ENCODE assay signal across 41 cellular contexts in genomic region chr18:75840131-75840530, GRCh38.
"Had no signal": no experiment of that assay in that cellular context is flagged by ENCODE, and none has a peak within 500 bp of the region (broad histone marks: within the 10 kb centered on the region; RNA-seq: fewer than 3 reads in every experiment).

No MANE protein-coding gene starts in this region.

- H3K4me3 Mint-ChIP-seq: activated naive CD4-positive, alpha-beta T cell treated with anti-CD3 and anti-CD28 coated beads for 36 hours; activated naive CD4-positive, alpha-beta T cell treated with anti-CD3 and anti-CD28 coated beads, Interleukin-2, amount 10 ng/mL, durations not matched to agents 7 days and 5 days; activated naive CD4-positive, alpha-beta T cell treated with anti-CD3 and anti-CD28 coated beads, Interleukin-2, amount 50 U/mL, for 24 hours; activated naive CD8-positive, alpha-beta T cell; activated naive CD8-positive, alpha-beta T cell treated with anti-CD3 and anti-CD28 coated beads for 36 hours; activated naive CD8-positive, alpha-beta T cell treated with anti-CD3 and anti-CD28 coated beads, Interleukin-2, amount 10 ng/mL, durations not matched to agents 7 days and 5 days; activated naive CD8-positive, alpha-beta T cell treated with anti-CD3 and anti-CD28 coated beads, Interleukin-2, amount 50 U/mL, for 24 hours; activated T-cell treated with anti-CD3 and anti-CD28 coated beads, Interleukin-2, amount 50 U/mL, for 24 hours; activated T-cell treated with anti-CD3 and anti-CD28 coated beads, Interleukin-2, amount 50 U/mL, for 4 hours; activated T-cell treated with anti-CD3 and anti-CD28 coated beads, Interleukin-2, amount 50 U/mL, for 72 hours; activated T-helper 1 cell treated with anti-CD3 and anti-CD28 coated beads, Interleukin-12 subunit alpha, Interleukin-12 subunit beta, Interleukin-2, Interleukin-4 antibody, amounts not matched to agents 30 ng/mL and 10 ng/mL and 1 ng/mL, durations not matched to agents 14 hours and 24 hours and 36 hours; activated T-helper 17 cell treated with anti-CD3 and anti-CD28 coated beads, Interleukin-2, amount 50 U/mL, for 72 hours; brain; central memory CD8-positive, alpha-beta T cell had no signal

- H3K27me3 Mint-ChIP-seq: activated naive CD8-positive, alpha-beta T cell treated with anti-CD3 and anti-CD28 coated beads, Interleukin-2, amount 10 ng/mL, durations not matched to agents 7 days and 5 days; central memory CD8-positive, alpha-beta T cell had no signal

- H3K4me3 ChIP-seq: adrenal gland, ascending aorta, body of pancreas, breast epithelium, cardiac muscle cell had no signal

- DNase-seq: activated effector memory CD4-positive, alpha-beta T cell treated with anti-CD3 and anti-CD28 coated beads, Interleukin-2, amount 50 U/mL, for 16 hours; activated effector memory CD4-positive, alpha-beta T cell treated with Interleukin-2 at 50 U/mL for 16 hours; activated gamma-delta T cell; activated gamma-delta T cell treated with Interleukin-2 at 50 U/mL for 16 hours; activated naive CD4-positive, alpha-beta T cell; activated naive CD4-positive, alpha-beta T cell treated with anti-CD3 and anti-CD28 coated beads for 36 hours; activated naive CD4-positive, alpha-beta T cell treated with anti-CD3 and anti-CD28 coated beads, Interleukin-2, amount 10 ng/mL, durations not matched to agents 7 days and 5 days; activated naive CD4-positive, alpha-beta T cell treated with anti-CD3 and anti-CD28 coated beads, Interleukin-2, amount 50 U/mL, for 16 hours; activated naive CD4-positive, alpha-beta T cell treated with Interleukin-2 at 50 U/mL for 16 hours; activated naive CD8-positive, alpha-beta T cell treated with anti-CD3 and anti-CD28 coated beads for 36 hours; activated naive CD8-positive, alpha-beta T cell treated with anti-CD3 and anti-CD28 coated beads, Interleukin-2, amount 10 ng/mL, durations not matched to agents 7 days and 5 days; activated naive CD8-positive, alpha-beta T cell treated with anti-CD3 and anti-CD28 coated beads, Interleukin-2, amount 50 U/mL, for 24 hours; activated T-cell treated with anti-CD3 and anti-CD28 coated beads for 4 hours; activated T-cell treated with anti-CD3 and anti-CD28 coated beads, Interleukin-2, amount 50 U/mL, for 1 hour; activated T-cell treated with anti-CD3 and anti-CD28 coated beads, Interleukin-2, amount 50 U/mL, for 24 hours; activated T-cell treated with anti-CD3 and anti-CD28 coated beads, Interleukin-2, amount 50 U/mL, for 4 hours; activated T-cell treated with anti-CD3 and anti-CD28 coated beads, Interleukin-2, amount 50 U/mL, for 48 hours; activated T-cell treated with anti-CD3 and anti-CD28 coated beads, Interleukin-2, amount 50 U/mL, for 72 hours; adrenal gland; amniotic stem cell; amygdala; anterior cingulate cortex; aorta; body of pancreas; brain microvascular endothelial cell; caudate nucleus; central memory CD4-positive, alpha-beta T cell; cerebellar nuclear complex had no signal

- H3K27ac Mint-ChIP-seq: activated naive CD4-positive, alpha-beta T cell treated with anti-CD3 and anti-CD28 coated beads for 36 hours; activated naive CD4-positive, alpha-beta T cell treated with anti-CD3 and anti-CD28 coated beads, Interleukin-2, amount 10 ng/mL, durations not matched to agents 7 days and 5 days; activated naive CD4-positive, alpha-beta T cell treated with anti-CD3 and anti-CD28 coated beads, Interleukin-2, amount 50 U/mL, for 24 hours; activated naive CD4-positive, alpha-beta T cell treated with anti-CD3 and anti-CD28 coated beads, Interleukin-2, amount 50 U/mL, for 72 hours; activated naive CD8-positive, alpha-beta T cell; activated naive CD8-positive, alpha-beta T cell treated with anti-CD3 and anti-CD28 coated beads for 36 hours; activated naive CD8-positive, alpha-beta T cell treated with anti-CD3 and anti-CD28 coated beads, Interleukin-2, amount 10 ng/mL, durations not matched to agents 7 days and 5 days; activated naive CD8-positive, alpha-beta T cell treated with anti-CD3 and anti-CD28 coated beads, Interleukin-2, amount 50 U/mL, for 24 hours; activated T-cell treated with anti-CD3 and anti-CD28 coated beads, Interleukin-2, amount 50 U/mL, for 24 hours; activated T-cell treated with anti-CD3 and anti-CD28 coated beads, Interleukin-2, amount 50 U/mL, for 72 hours; activated T-helper 1 cell treated with anti-CD3 and anti-CD28 coated beads, Interleukin-12 subunit alpha, Interleukin-12 subunit beta, Interleukin-2, Interleukin-4 antibody, amounts not matched to agents 30 ng/mL and 10 ng/mL and 1 ng/mL, durations not matched to agents 14 hours and 24 hours and 36 hours; activated T-helper 17 cell treated with anti-CD3 and anti-CD28 coated beads, Interleukin-2, amount 50 U/mL, for 72 hours; activated T-helper 2 cell treated with anti-CD3 and anti-CD28 coated beads, Interferon-gamma antibody, Interleukin-2, Interleukin-4, amounts not matched to agents 10 μg/mL and 5 μg/mL and 100 μg/mL, durations not matched to agents 14 hours and 24 hours and 36 hours; brain had no signal

- H3K9me3 Mint-ChIP-seq: activated naive CD4-positive, alpha-beta T cell treated with anti-CD3 and anti-CD28 coated beads for 36 hours; activated naive CD4-positive, alpha-beta T cell treated with anti-CD3 and anti-CD28 coated beads, Interleukin-2, amount 10 ng/mL, durations not matched to agents 7 days and 5 days; activated naive CD4-positive, alpha-beta T cell treated with anti-CD3 and anti-CD28 coated beads, Interleukin-2, amount 50 U/mL, for 24 hours; activated naive CD4-positive, alpha-beta T cell treated with anti-CD3 and anti-CD28 coated beads, Interleukin-2, amount 50 U/mL, for 72 hours; activated naive CD8-positive, alpha-beta T cell treated with anti-CD3 and anti-CD28 coated beads for 36 hours; activated naive CD8-positive, alpha-beta T cell treated with anti-CD3 and anti-CD28 coated beads, Interleukin-2, amount 10 ng/mL, durations not matched to agents 7 days and 5 days; activated naive CD8-positive, alpha-beta T cell treated with anti-CD3 and anti-CD28 coated beads, Interleukin-2, amount 50 U/mL, for 24 hours; activated T-cell treated with anti-CD3 and anti-CD28 coated beads, Interleukin-2, amount 50 U/mL, for 24 hours; activated T-cell treated with anti-CD3 and anti-CD28 coated beads, Interleukin-2, amount 50 U/mL, for 4 hours; activated T-cell treated with anti-CD3 and anti-CD28 coated beads, Interleukin-2, amount 50 U/mL, for 72 hours; activated T-helper 1 cell treated with anti-CD3 and anti-CD28 coated beads, Interleukin-12 subunit alpha, Interleukin-12 subunit beta, Interleukin-2, Interleukin-4 antibody, amounts not matched to agents 30 ng/mL and 10 ng/mL and 1 ng/mL, durations not matched to agents 14 hours and 24 hours and 36 hours; activated T-helper 17 cell treated with anti-CD3 and anti-CD28 coated beads, Interleukin-2, amount 50 U/mL, for 72 hours; activated T-helper 2 cell treated with anti-CD3 and anti-CD28 coated beads, Interferon-gamma antibody, Interleukin-2, Interleukin-4, amounts not matched to agents 10 μg/mL and 5 μg/mL and 100 μg/mL, durations not matched to agents 14 hours and 24 hours and 36 hours; central memory CD8-positive, alpha-beta T cell had no signal

- H3K9me3 ChIP-seq: adrenal gland, ascending aorta, body of pancreas, breast epithelium had no signal

- H3K4me1 ChIP-seq: adrenal gland, ascending aorta, body of pancreas, breast epithelium had no signal

- H3K36me3 ChIP-seq: adrenal gland, ascending aorta, brain microvascular endothelial cell, breast epithelium, cardiac muscle cell had no signal

- ATAC-seq: activated naive CD4-positive, alpha-beta T cell treated with anti-CD3 and anti-CD28 coated beads, Interleukin-2, amount 50 U/mL, for 72 hours; activated naive CD8-positive, alpha-beta T cell treated with anti-CD3 and anti-CD28 coated beads, Interleukin-2, amount 50 U/mL, for 24 hours; activated T-cell treated with anti-CD3 and anti-CD28 coated beads, Interleukin-2, amount 50 U/mL, for 4 hours; activated T-cell treated with anti-CD3 and anti-CD28 coated beads, Interleukin-2, amount 50 U/mL, for 72 hours; activated T-helper 17 cell treated with anti-CD3 and anti-CD28 coated beads, Interleukin-2, amount 50 U/mL, for 72 hours; body of pancreas had no signal

- H3K27me3 ChIP-seq: adrenal gland, ascending aorta, body of pancreas, brain microvascular endothelial cell, breast epithelium, cardiac muscle cell had no signal

- H3K27ac ChIP-seq: adrenal gland, ascending aorta, body of pancreas, brain microvascular endothelial cell, breast epithelium, cardiac muscle cell had no signal

- H3K4me1 Mint-ChIP-seq: activated naive CD4-positive, alpha-beta T cell treated with anti-CD3 and anti-CD28 coated beads, Interleukin-2, amount 10 ng/mL, durations not matched to agents 7 days and 5 days; activated naive CD4-positive, alpha-beta T cell treated with anti-CD3 and anti-CD28 coated beads, Interleukin-2, amount 50 U/mL, for 24 hours; activated naive CD8-positive, alpha-beta T cell treated with anti-CD3 and anti-CD28 coated beads for 36 hours; activated naive CD8-positive, alpha-beta T cell treated with anti-CD3 and anti-CD28 coated beads, Interleukin-2, amount 10 ng/mL, durations not matched to agents 7 days and 5 days; activated naive CD8-positive, alpha-beta T cell treated with anti-CD3 and anti-CD28 coated beads, Interleukin-2, amount 50 U/mL, for 24 hours; activated T-helper 17 cell treated with anti-CD3 and anti-CD28 coated beads, Interleukin-2, amount 50 U/mL, for 72 hours; central memory CD8-positive, alpha-beta T cell had no signal

- H3K36me3 Mint-ChIP-seq: activated naive CD4-positive, alpha-beta T cell treated with anti-CD3 and anti-CD28 coated beads, Interleukin-2, amount 10 ng/mL, durations not matched to agents 7 days and 5 days; activated naive CD4-positive, alpha-beta T cell treated with anti-CD3 and anti-CD28 coated beads, Interleukin-2, amount 50 U/mL, for 24 hours; activated naive CD4-positive, alpha-beta T cell treated with anti-CD3 and anti-CD28 coated beads, Interleukin-2, amount 50 U/mL, for 72 hours; activated naive CD8-positive, alpha-beta T cell; activated naive CD8-positive, alpha-beta T cell treated with anti-CD3 and anti-CD28 coated beads for 36 hours; activated naive CD8-positive, alpha-beta T cell treated with anti-CD3 and anti-CD28 coated beads, Interleukin-2, amount 10 ng/mL, durations not matched to agents 7 days and 5 days; brain had no signal

- FAIRE-seq: astrocyte, bronchial epithelial cell had no signal
